Comparison of ENCODE assay signal across 1 cellular context in the genomic region with DNA sequence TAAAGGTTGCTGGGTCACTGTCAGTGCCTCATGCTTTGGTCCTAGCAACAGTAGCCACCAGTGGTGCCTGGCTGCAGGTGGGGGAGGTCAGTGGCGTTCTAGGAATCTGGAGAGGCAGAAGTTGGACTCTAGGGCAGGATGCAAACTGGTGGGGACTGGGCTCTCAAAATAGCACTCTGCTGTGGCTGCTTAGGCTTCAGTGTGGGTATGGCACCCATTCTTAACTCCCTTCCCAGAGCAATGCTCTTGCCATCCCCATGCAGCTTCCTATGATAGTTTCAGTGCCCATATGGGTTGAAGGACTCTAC.
TF ChIP-seq lines count a peak whose summit lies in the region.

No MANE protein-coding gene starts in this region.

TF ChIP-seq in HepG2, 621 proteins besides CTCF, POLR2A, EP300 and RAD21:
- TF ChIP-seq ZNF256 (CRISPR knock-in tag; conservative IDR thresholded peaks at IDR 0.05) (no peak), YY1 (IDR thresholded peaks at IDR 0.05; ENCODE audit: insufficient read depth, insufficient replicate concordance, low read depth, low read length) (no peak), ZNF232 (CRISPR knock-in tag; IDR thresholded peaks at IDR 0.05; ENCODE audit: borderline replicate concordance) (no peak), ARNT2 (CRISPR knock-in tag; IDR thresholded peaks at IDR 0.05; ENCODE audit: low read depth) (no peak), ZNF263 (CRISPR knock-in tag; IDR thresholded peaks at IDR 0.05) (no peak), ZNF343 (CRISPR knock-in tag; IDR thresholded peaks at IDR 0.05) (no peak), HNRNPLL (IDR thresholded peaks at IDR 0.05; ENCODE audit: low read depth, low read length, poor library complexity, severe bottlenecking) (no peak), ZNF274 (CRISPR knock-in tag; IDR thresholded peaks at IDR 0.05) (no peak), U2AF2 (IDR thresholded peaks at IDR 0.05; ENCODE audit: low read depth, low read length) (no peak), TBL1XR1 (IDR thresholded peaks at IDR 0.05; ENCODE audit: borderline replicate concordance, low read length, partially characterized antibody) (no peak), MTF1 (CRISPR knock-in tag; IDR thresholded peaks at IDR 0.05) (no peak), ZNF737 (CRISPR knock-in tag; IDR thresholded peaks at IDR 0.05; ENCODE audit: borderline replicate concordance) (no peak), ZNF883 (CRISPR knock-in tag; IDR thresholded peaks at IDR 0.05; ENCODE audit: not compliant biosample characterization) (no peak)
- TF ChIP-seq, protein P1, sequence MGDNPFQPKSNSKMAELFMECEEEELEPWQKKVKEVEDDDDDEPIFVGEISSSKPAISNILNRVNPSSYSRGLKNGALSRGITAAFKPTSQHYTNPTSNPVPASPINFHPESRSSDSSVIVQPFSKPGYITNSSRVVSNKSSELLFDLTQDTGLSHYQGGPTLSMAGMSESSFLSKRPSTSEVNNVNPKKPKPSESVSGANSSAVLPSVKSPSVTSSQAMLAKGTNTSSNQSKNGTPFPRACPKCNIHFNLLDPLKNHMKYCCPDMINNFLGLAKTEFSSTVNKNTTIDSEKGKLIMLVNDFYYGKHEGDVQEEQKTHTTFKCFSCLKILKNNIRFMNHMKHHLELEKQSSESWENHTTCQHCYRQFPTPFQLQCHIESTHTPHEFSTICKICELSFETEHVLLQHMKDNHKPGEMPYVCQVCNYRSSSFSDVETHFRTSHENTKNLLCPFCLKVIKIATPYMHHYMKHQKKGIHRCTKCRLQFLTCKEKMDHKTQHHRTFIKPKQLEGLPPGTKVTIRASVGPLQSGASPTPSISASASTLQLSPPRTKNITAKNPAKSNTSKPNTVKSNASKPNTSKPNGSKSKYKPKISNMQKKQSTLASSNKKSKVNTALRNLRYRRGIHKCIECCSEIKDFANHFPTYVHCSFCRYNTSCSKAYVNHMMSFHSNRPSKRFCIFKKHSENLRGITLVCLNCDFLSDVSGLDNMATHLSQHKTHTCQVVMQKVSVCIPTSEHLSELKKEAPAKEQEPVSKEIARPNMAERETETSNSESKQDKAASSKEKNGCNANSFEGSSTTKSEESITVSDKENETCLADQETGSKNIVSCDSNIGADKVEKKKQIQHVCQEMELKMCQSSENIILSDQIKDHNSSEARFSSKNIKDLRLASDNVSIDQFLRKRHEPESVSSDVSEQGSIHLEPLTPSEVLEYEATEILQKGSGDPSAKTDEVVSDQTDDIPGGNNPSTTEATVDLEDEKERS (CRISPR knock-in tag; IDR thresholded peaks at IDR 0.05) = no peak
